ENCODE assay signal across 15 cellular contexts in genomic region chr3:106590259-106590658, GRCh38.
A peak's percentile ranks its signal among the peaks of the same experiment; 100 is the strongest.
DNase-seq lines count a peak whose midpoint lies in the region; ATAC-seq, FAIRE-seq and TF ChIP-seq lines count a peak whose summit lies in the region.
"Had no signal": no experiment of that assay in that cellular context is flagged by ENCODE, and none has a peak within 500 bp of the region (broad histone marks: within the 10 kb centered on the region; RNA-seq: fewer than 3 reads in every experiment).

No MANE protein-coding gene starts in this region.

- no CpG with 5 or more reads among the region's 1 CpG for WGBS in IMR-90 (ENCODE audit: extremely low coverage in 2 of 2, insufficient read length in 1 of 2), 2 experiments
- WGBS in smooth muscle cell (ENCODE audit: low lambda C conversion rate) = 21% methylated on average over 1 of the region's 1 CpG
- WGBS in pancreas, 2 donors = 55 to 64% methylated on average over 1 of the region's 1 CpG

- FAIRE-seq in pancreas (lab: Jason Lieb, UNC) = no peak
- FAIRE-seq: GM18507 had no signal

- no peak overlapping the region for H2AK9ac ChIP-seq in IMR-90 (replicated peaks; ENCODE audit: low read depth, low read length, poor library complexity)

- no peaks in the 10 kb centered on the region for H3K79me1 ChIP-seq in IMR-90 (ENCODE audit: low read depth in 1 of 2, low read length in 2 of 2)

- H3K4me2 ChIP-seq in IMR-90 (ENCODE audit: low read depth, low read length) (no peak overlapping the region), smooth muscle cell (peak overlapping the region; percentile 61)

- no peak overlapping the region for H2BK5ac ChIP-seq in IMR-90 (ENCODE audit: low read depth, low read length, poor library complexity, severe bottlenecking)

- no TSS peak for BruUV-seq in IMR-90 (replicated peaks; lab: Mats Ljungman, UMichigan)

- TF ChIP-seq CTCF in IMR-90 (conservative IDR thresholded peaks at IDR 0.05; ENCODE audit: low read depth, low read length) (no peak), cardiac fibroblast (IDR thresholded peaks at IDR 0.05; ENCODE audit: low read depth, low read length) (no peak), left lung (IDR thresholded peaks at IDR 0.05) (no peak), smooth muscle cell (IDR thresholded peaks at IDR 0.05; ENCODE audit: borderline replicate concordance, insufficient read depth, poor library complexity, severe bottlenecking) (no peak), pancreas (IDR thresholded peaks at IDR 0.05) (no peak)

- H2BK120ac ChIP-seq in IMR-90 (ENCODE audit: low read depth, low read length) = no peak overlapping the region

- no peak overlapping the region for H3K27ac ChIP-seq in IMR-90 (ENCODE audit: insufficient read depth, low read length)
- H3K27ac ChIP-seq in left lung = no peak overlapping the region
- no peak overlapping the region for H3K27ac ChIP-seq in smooth muscle cell (ENCODE audit: low read depth)
- H3K27ac ChIP-seq in pancreas = no peak overlapping the region

- H3K4ac ChIP-seq in IMR-90 (ENCODE audit: low read depth, low read length) = no peak overlapping the region

- H3K18ac ChIP-seq in IMR-90 (ENCODE audit: low read depth, low read length) = no peak overlapping the region

- TF ChIP-seq RAD21 in IMR-90 (IDR thresholded peaks at IDR 0.05; ENCODE audit: low read length) = no peak

- no peak overlapping the region for H4K8ac ChIP-seq in IMR-90 (ENCODE audit: low read depth in 2 of 2, low read length in 2 of 2)

- H3K27me3 ChIP-seq in IMR-90 (ENCODE audit: control insufficient read depth, insufficient read depth, low read length) = no peaks in the 10 kb centered on the region
- no peaks in the 10 kb centered on the region for H3K27me3 ChIP-seq in left lung
- H3K27me3 ChIP-seq in smooth muscle cell (ENCODE audit: low read depth) = no peaks in the 10 kb centered on the region
- no peaks in the 10 kb centered on the region for H3K27me3 ChIP-seq in pancreas

- no peaks in the 10 kb centered on the region for H3K9me1 ChIP-seq in IMR-90 (ENCODE audit: insufficient read depth, low read length)

- H3K9me3 ChIP-seq in IMR-90 (ENCODE audit: control insufficient read depth, insufficient read depth, low read length) (no peaks in the 10 kb centered on the region), left lung (no peaks in the 10 kb centered on the region), smooth muscle cell (replicated peaks; ENCODE audit: low read depth) (no peaks in the 10 kb centered on the region), pancreas (no peaks in the 10 kb centered on the region)
- H3K9me3 ChIP-seq: Caco-2 had no signal

- no peak overlapping the region for H3K23ac ChIP-seq in IMR-90 (ENCODE audit: low read depth, low read length)

- no peak overlapping the region for H4K5ac ChIP-seq in IMR-90 (ENCODE audit: low read depth, low read length)

- H3K56ac ChIP-seq in IMR-90 (ENCODE audit: extremely low read depth, insufficient read depth, low read length) = no peak overlapping the region

- H3K14ac ChIP-seq in IMR-90 (replicated peaks; ENCODE audit: low read depth, low read length) = no peak overlapping the region

- no peak overlapping the region for H2BK20ac ChIP-seq in IMR-90 (ENCODE audit: low read depth, low read length)

- no peaks in the 10 kb centered on the region for H3K4me1 ChIP-seq in IMR-90 (ENCODE audit: control insufficient read depth, insufficient read depth, low read length)
- no peaks in the 10 kb centered on the region for H3K4me1 ChIP-seq in left lung
- H3K4me1 ChIP-seq in smooth muscle cell (ENCODE audit: low read depth) = peaks cover 8% of the 10 kb centered on the region
- H3K4me1 ChIP-seq in pancreas = no peaks in the 10 kb centered on the region
- H3K4me1 ChIP-seq: Caco-2 had no signal

- no peak overlapping the region for H3K9ac ChIP-seq in IMR-90 (ENCODE audit: low read depth, low read length)
- H3K9ac ChIP-seq in smooth muscle cell (ENCODE audit: low read depth) = no peak overlapping the region

- no peaks in the 10 kb centered on the region for H3F3A ChIP-seq in smooth muscle cell (ENCODE audit: low read depth)

- ATAC-seq in IMR-90 (ENCODE audit: low read depth) = no peak
- ATAC-seq in left lung = peak; percentile 46
- ATAC-seq in pancreas = no peak
- no peak for ATAC-seq in left colon
- ATAC-seq: Panc1 had no signal

- no peak overlapping the region for H2AK5ac ChIP-seq in IMR-90 (ENCODE audit: low read depth, low read length)

- no peak overlapping the region for H2BK15ac ChIP-seq in IMR-90 (ENCODE audit: low read depth, low read length)

- no peaks in the 10 kb centered on the region for H3K36me3 ChIP-seq in IMR-90 (ENCODE audit: control insufficient read depth, insufficient read depth, low read length)
- no peaks in the 10 kb centered on the region for H3K36me3 ChIP-seq in left lung
- no peaks in the 10 kb centered on the region for H3K36me3 ChIP-seq in smooth muscle cell (ENCODE audit: low read depth)
- no peaks in the 10 kb centered on the region for H3K36me3 ChIP-seq in pancreas

- CTCF ChIA-PET in IMR-90 (lab: Yijun Ruan, JAX) = no interaction called here

- TF ChIP-seq POLR2A in IMR-90 (IDR thresholded peaks at IDR 0.05; ENCODE audit: low read depth, low read length) = no peak

- intact Hi-C loops in IMR-90 (cut with micrococcal nuclease) = no loop called here
- intact Hi-C loops in left lung (cut with DNase I) = no loop called here
- intact Hi-C loops in pancreas (cut with DNase I) = no loop called here
- intact Hi-C loops in left colon (cut with DNase I, micrococcal nuclease) = no loop called here

- DNase-seq in IMR-90 = no peak
- DNase-seq in cardiac fibroblast (ENCODE audit: low read depth in 2 of 2) = peak; percentile 9 to 14
- DNase-seq in left lung = no peak
- DNase-seq in smooth muscle cell (lab: John Stamatoyannopoulos, UW; ENCODE audit: unreplicated experiment) = no peak
- no peak for DNase-seq in A172 (ENCODE audit: low spot score)
- DNase-seq in pancreas = no peak
- DNase-seq in left colon = no peak
- DNase-seq: AML-193, Caco-2, DMS53, H7, NCI-H1048, Right ventricle myocardium superior had no signal

- dilution Hi-C loops in IMR-90 (cut with HindIII; ENCODE audit: low sequenced_read_pairs, unreplicated experiment) = no loop called here

- POLR2A ChIA-PET in IMR-90 (lab: Charles Lee; ENCODE audit: unreplicated experiment) = no interaction called here

- H4K91ac ChIP-seq in IMR-90 (ENCODE audit: insufficient read depth, low read depth, low read length) = no peak overlapping the region

- in situ Hi-C loops in IMR-90 (cut with MboI; ENCODE audit: low sequenced_read_pairs) = no loop called here

- H2AFZ ChIP-seq in IMR-90 (replicated peaks; ENCODE audit: low read length, poor library complexity) = no peak overlapping the region
- peak overlapping the region; percentile 1 for H2AFZ ChIP-seq in smooth muscle cell (ENCODE audit: low read depth)

- H4K20me1 ChIP-seq in IMR-90 (ENCODE audit: insufficient read depth, low read length) (no peaks in the 10 kb centered on the region), smooth muscle cell (ENCODE audit: low read depth) (no peaks in the 10 kb centered on the region)

- no peak overlapping the region for H3K4me3 ChIP-seq in IMR-90 (ENCODE audit: insufficient read depth, low read depth, low read length)
- H3K4me3 ChIP-seq in cardiac fibroblast (replicated peaks in 1 of 2; ENCODE audit: low read depth in 2 of 2, low read length in 2 of 2) = no peak overlapping the region
- H3K4me3 ChIP-seq in left lung = no peak overlapping the region
- H3K4me3 ChIP-seq in smooth muscle cell = no peak overlapping the region
- H3K4me3 ChIP-seq in pancreas = no peak overlapping the region

- H3K79me2 ChIP-seq in smooth muscle cell (ENCODE audit: low read depth) = no peaks in the 10 kb centered on the region

TF ChIP-seq in IMR-90, 13 proteins besides CTCF, POLR2A, EP300 and RAD21:
- TF ChIP-seq BHLHE40 (IDR thresholded peaks at IDR 0.05; ENCODE audit: low read depth, low read length) = no peak
- no peak for TF ChIP-seq USF2 (IDR thresholded peaks at IDR 0.05; ENCODE audit: low read depth, low read length)
- no peak for TF ChIP-seq SMC3 (IDR thresholded peaks at IDR 0.05; ENCODE audit: low read depth, low read length)
- TF ChIP-seq ELK1 (IDR thresholded peaks at IDR 0.05; ENCODE audit: borderline replicate concordance, low read depth, low read length) = no peak
- no peak for TF ChIP-seq MAZ (IDR thresholded peaks at IDR 0.05; ENCODE audit: borderline replicate concordance, low read depth, low read length)
- TF ChIP-seq RCOR1 (IDR thresholded peaks at IDR 0.05; ENCODE audit: insufficient replicate concordance, low read length) = no peak
- peak; percentile 28; the same call in 1 of the 2 replicates for TF ChIP-seq MAFK (IDR thresholded peaks at IDR 0.05; ENCODE audit: low read depth, low read length)
- 0 out of 2 replicates have a peak, but pooled peaks have one; percentile 12 for TF ChIP-seq CEBPB (IDR thresholded peaks at IDR 0.05; ENCODE audit: low read depth, low read length)
- TF ChIP-seq MXI1 (IDR thresholded peaks at IDR 0.05; ENCODE audit: borderline replicate concordance, low read depth, low read length) = no peak
- no peak for TF ChIP-seq NFE2L2 (IDR thresholded peaks at IDR 0.05; ENCODE audit: low read depth, low read length)
- TF ChIP-seq FOS (IDR thresholded peaks at IDR 0.05; ENCODE audit: low read depth, low read length) = no peak
- no peak for TF ChIP-seq CHD1 (IDR thresholded peaks at IDR 0.05; ENCODE audit: low read depth, low read length)
- TF ChIP-seq RFX5 (IDR thresholded peaks at IDR 0.05; ENCODE audit: low read depth, low read length) = no peak

Comparison
In these comparisons a context has a peak if more than half of its experiments do, and no peak if none do; other contexts are left out.
1. DNase-seq: peak in cardiac fibroblast (2 of 2); none in IMR-90 (single experiment), left lung (0 of 2), smooth muscle cell (single experiment), A172 (single experiment), pancreas (0 of 6) and left colon (0 of 2).